ENCODE assay signal across 27 cellular contexts in genomic region chr2:191427031-191427430, GRCh38.
"Had no signal": no experiment of that assay in that cellular context is flagged by ENCODE, and none has a peak within 500 bp of the region (broad histone marks: within the 10 kb centered on the region; RNA-seq: fewer than 3 reads in every experiment).

No MANE protein-coding gene starts in this region.

- H3K79me2 ChIP-seq: hepatocyte had no signal

- H3K27ac ChIP-seq: hepatocyte, left lung, lower lobe of right lung, pancreas, prostate gland, stomach, testis, thyroid gland, transverse colon, upper lobe of left lung had no signal

- H3K9me3 Mint-ChIP-seq: naive B cell; natural killer cell treated with Interleukin-12 subunit alpha and Interleukin-12 subunit beta and Interleukin-15 and Interleukin-18, amount 100 ng/mL, for 72 hours; stimulated activated naive B cell treated with anti-CD40 and anti-IgM and Interleukin-4, amounts not matched to agents 10 μg/mL and 1 μg/mL and 100 μg/mL, for 72 hours had no signal

- H3K9me3 ChIP-seq: left lung, lower lobe of right lung, pancreas, prostate gland, stomach, testis, thyroid gland, transverse colon, upper lobe of left lung had no signal

- DNase-seq: kidney glomerular epithelial cell; left cardiac atrium; left lung; lower lobe of right lung; mammary epithelial cell; mesenchymal stem cell; naive B cell; pancreas; posterior cingulate gyrus; retina; right cardiac atrium; stimulated activated CD4-positive, alpha-beta T cell treated with anti-CD3 and anti-CD28 coated beads, Interleukin-12 subunit alpha, Interleukin-12 subunit beta, amount 100 ng/mL, for 4 hours; stimulated activated CD4-positive, alpha-beta T cell treated with anti-CD3 and anti-CD28 coated beads, Interleukin-15, amount 100 ng/mL, for 24 hours; stimulated activated CD4-positive, alpha-beta T cell treated with anti-CD3 and anti-CD28 coated beads, Interleukin-2, amount 100 ng/mL, for 24 hours; stimulated activated CD4-positive, alpha-beta T cell treated with anti-CD3 and anti-CD28 coated beads, Interleukin-4, amount 100 ng/mL, for 1 hour; stimulated activated naive B cell treated with anti-CD40 and anti-IgM and Interleukin-4, amounts not matched to agents 10 μg/mL and 1 μg/mL and 100 μg/mL, for 72 hours; stimulated activated naive CD8-positive, alpha-beta T cell treated with anti-CD3 and anti-CD28 coated beads, Interleukin-15, Interleukin-2, amounts not matched to agents 100 U/mL and 50 U/mL, for 24 hours; stomach; testis; thyroid gland; transverse colon; upper lobe of left lung had no signal

- H3K4me2 ChIP-seq: hepatocyte had no signal

- H3K4me3 ChIP-seq: hepatocyte, left lung, lower lobe of right lung, pancreas, prostate gland, skin epidermis, stomach, testis, thyroid gland, transverse colon, upper lobe of left lung had no signal

- H3K4me1 Mint-ChIP-seq: naive B cell; stimulated activated naive B cell treated with anti-CD40 and anti-IgM and Interleukin-4, amounts not matched to agents 10 μg/mL and 1 μg/mL and 100 μg/mL, for 72 hours had no signal

- H3K4me3 Mint-ChIP-seq: naive B cell; natural killer cell treated with Interleukin-12 subunit alpha and Interleukin-12 subunit beta and Interleukin-15 and Interleukin-18, amount 100 ng/mL, for 72 hours; stimulated activated naive B cell treated with anti-CD40 and anti-IgM and Interleukin-4, amounts not matched to agents 10 μg/mL and 1 μg/mL and 100 μg/mL, for 72 hours had no signal

- H3K27me3 ChIP-seq: hepatocyte, left lung, pancreas, stomach, testis, thyroid gland, transverse colon, upper lobe of left lung had no signal

- H2AFZ ChIP-seq: hepatocyte had no signal

- ATAC-seq: left cardiac atrium; natural killer cell treated with Interleukin-12 subunit alpha and Interleukin-12 subunit beta and Interleukin-15 and Interleukin-18, amount 100 ng/mL, for 72 hours; right cardiac atrium; sciatic nerve; stimulated activated naive B cell treated with anti-CD40 and anti-IgM and Interleukin-4, amounts not matched to agents 10 μg/mL and 1 μg/mL and 100 μg/mL, for 72 hours; stimulated activated naive CD8-positive, alpha-beta T cell treated with anti-CD3 and anti-CD28 coated beads, Interleukin-15, Interleukin-2, amounts not matched to agents 100 U/mL and 50 U/mL, for 24 hours had no signal

- H3K4me1 ChIP-seq: left lung, lower lobe of right lung, pancreas, prostate gland, stomach, testis, thyroid gland, transverse colon, upper lobe of left lung had no signal

- H3K36me3 Mint-ChIP-seq: natural killer cell treated with Interleukin-12 subunit alpha and Interleukin-12 subunit beta and Interleukin-15 and Interleukin-18, amount 100 ng/mL, for 72 hours; stimulated activated naive B cell treated with anti-CD40 and anti-IgM and Interleukin-4, amounts not matched to agents 10 μg/mL and 1 μg/mL and 100 μg/mL, for 72 hours had no signal

- H3K36me3 ChIP-seq: pancreas, prostate gland, thyroid gland, transverse colon had no signal

- H3K27ac Mint-ChIP-seq: naive B cell; natural killer cell treated with Interleukin-12 subunit alpha and Interleukin-12 subunit beta and Interleukin-15 and Interleukin-18, amount 100 ng/mL, for 72 hours; stimulated activated naive B cell treated with anti-CD40 and anti-IgM and Interleukin-4, amounts not matched to agents 10 μg/mL and 1 μg/mL and 100 μg/mL, for 72 hours had no signal

- H3K27me3 Mint-ChIP-seq: naive B cell; stimulated activated naive B cell treated with anti-CD40 and anti-IgM and Interleukin-4, amounts not matched to agents 10 μg/mL and 1 μg/mL and 100 μg/mL, for 72 hours had no signal
